Comparison of ENCODE assay signal across 16 cellular contexts in genomic region chr10:17663450-17663849, GRCh38. TPM values are rescaled to one million over a fixed set of nuclear protein-coding genes. Genes with fewer than 3 reads are reported as not detected.
DNase-seq lines count a peak whose midpoint lies in the region; ATAC-seq, FAIRE-seq and TF ChIP-seq lines count a peak whose summit lies in the region.
"Had no signal": no experiment of that assay in that cellular context is flagged by ENCODE, and none has a peak within 500 bp of the region (broad histone marks: within the 10 kb centered on the region; RNA-seq: fewer than 3 reads in every experiment).

No MANE protein-coding gene starts in this region.

- H3K27me3 Mint-ChIP-seq in natural killer cell (ENCODE audit: low read depth in 2 of 2), result no peaks in the 10 kb centered on the region
- H3K27me3 Mint-ChIP-seq in natural killer cell treated with Interleukin-12 subunit alpha and Interleukin-12 subunit beta and Interleukin-15 and Interleukin-18, amount 100 ng/mL, for 72 hours, result no peaks in the 10 kb centered on the region
- H3K27me3 Mint-ChIP-seq in activated T-helper 1 cell treated with anti-CD3 and anti-CD28 coated beads, Interleukin-12 subunit alpha, Interleukin-12 subunit beta, Interleukin-2, Interleukin-4 antibody, amounts not matched to agents 30 ng/mL and 10 ng/mL and 1 ng/mL, durations not matched to agents 14 hours and 24 hours and 36 hours (ENCODE audit: insufficient read depth), result no peaks in the 10 kb centered on the region

- FAIRE-seq in frontal cortex (lab: Jason Lieb, UNC), result peak; percentile 26

- H3K4me3 ChIP-seq in A673 (ENCODE audit: low read depth, low read length, poor library complexity, severe bottlenecking), result no peak overlapping the region

- H3K27ac ChIP-seq in A673 (ENCODE audit: low read depth, low read length, poor library complexity, severe bottlenecking), result no peak overlapping the region
- H3K27ac ChIP-seq: KMS-11 had no signal

- peak overlapping the region in 1 of 2 donors; percentile 27 for H3K27ac Mint-ChIP-seq in natural killer cell
- no peak overlapping the region for H3K27ac Mint-ChIP-seq in natural killer cell treated with Interleukin-12 subunit alpha and Interleukin-12 subunit beta and Interleukin-15 and Interleukin-18, amount 100 ng/mL, for 72 hours
- H3K27ac Mint-ChIP-seq in activated T-helper 1 cell treated with anti-CD3 and anti-CD28 coated beads, Interleukin-12 subunit alpha, Interleukin-12 subunit beta, Interleukin-2, Interleukin-4 antibody, amounts not matched to agents 30 ng/mL and 10 ng/mL and 1 ng/mL, durations not matched to agents 14 hours and 24 hours and 36 hours, result peak overlapping the region; percentile 29

- no TSS peak for BruUV-seq in A673 (replicated peaks; lab: Mats Ljungman, UMichigan)

- peaks cover 24 to 38% of the 10 kb centered on the region in 2 donors for H3K4me1 Mint-ChIP-seq in natural killer cell
- H3K4me1 Mint-ChIP-seq in natural killer cell treated with Interleukin-12 subunit alpha and Interleukin-12 subunit beta and Interleukin-15 and Interleukin-18, amount 100 ng/mL, for 72 hours (ENCODE audit: low read depth in 2 of 2), result peaks cover 26 to 43% of the 10 kb centered on the region in 2 donors
- peaks cover 38% of the 10 kb centered on the region for H3K4me1 Mint-ChIP-seq in activated T-helper 1 cell treated with anti-CD3 and anti-CD28 coated beads, Interleukin-12 subunit alpha, Interleukin-12 subunit beta, Interleukin-2, Interleukin-4 antibody, amounts not matched to agents 30 ng/mL and 10 ng/mL and 1 ng/mL, durations not matched to agents 14 hours and 24 hours and 36 hours (ENCODE audit: low read depth)

- CTCF ChIA-PET in A673 (lab: Charles Lee), result no interaction called here

- DNase-seq in natural killer cell (no peak), frontal cortex (ENCODE audit: low spot score in 2 of 2) (no peak), SHP77 (lab: John Stamatoyannopoulos, UW) (no peak), A673 (ENCODE audit: low spot score) (no peak)
- DNase-seq in natural killer cell treated with Interleukin-12 subunit alpha and Interleukin-12 subunit beta and Interleukin-15 and Interleukin-18, amount 100 ng/mL, for 72 hours (ENCODE audit: low spot score), result no peak
- no peak for DNase-seq in activated T-helper 1 cell treated with anti-CD3 and anti-CD28 coated beads, Interleukin-12 subunit alpha, Interleukin-12 subunit beta, Interleukin-2, Interleukin-4 antibody, amounts not matched to agents 30 ng/mL and 10 ng/mL and 1 ng/mL, durations not matched to agents 14 hours and 24 hours and 36 hours (ENCODE audit: low spot score)
- DNase-seq: BE2C, H7, NCI-H1105 treated with DMSO at 0.1 percent for 48 hours, NCI-H187, NCI-H2171, NCI-H446 treated with DMSO at 0.1 percent for 48 hours, NCI-H748 treated with DMSO at 0.1 percent for 48 hours had no signal

- POLR2A ChIA-PET in A673 (lab: Charles Lee; ENCODE audit: low non-redundant PET), result no interaction called here

- H3K9me3 Mint-ChIP-seq in natural killer cell, result no peaks in the 10 kb centered on the region
- H3K9me3 Mint-ChIP-seq in natural killer cell treated with Interleukin-12 subunit alpha and Interleukin-12 subunit beta and Interleukin-15 and Interleukin-18, amount 100 ng/mL, for 72 hours, result peaks cover under 1% of the 10 kb centered on the region
- H3K9me3 Mint-ChIP-seq in activated T-helper 1 cell treated with anti-CD3 and anti-CD28 coated beads, Interleukin-12 subunit alpha, Interleukin-12 subunit beta, Interleukin-2, Interleukin-4 antibody, amounts not matched to agents 30 ng/mL and 10 ng/mL and 1 ng/mL, durations not matched to agents 14 hours and 24 hours and 36 hours, result no peaks in the 10 kb centered on the region

- no peaks in the 10 kb centered on the region for H3K9me3 ChIP-seq in A673 (ENCODE audit: low read depth, low read length, poor library complexity, severe bottlenecking)
- H3K9me3 ChIP-seq: BE2C had no signal

- H3K4me3 Mint-ChIP-seq in natural killer cell, result peak overlapping the region; percentile 13
- H3K4me3 Mint-ChIP-seq in natural killer cell treated with Interleukin-12 subunit alpha and Interleukin-12 subunit beta and Interleukin-15 and Interleukin-18, amount 100 ng/mL, for 72 hours, result no peak overlapping the region
- H3K4me3 Mint-ChIP-seq in activated T-helper 1 cell treated with anti-CD3 and anti-CD28 coated beads, Interleukin-12 subunit alpha, Interleukin-12 subunit beta, Interleukin-2, Interleukin-4 antibody, amounts not matched to agents 30 ng/mL and 10 ng/mL and 1 ng/mL, durations not matched to agents 14 hours and 24 hours and 36 hours, result no peak overlapping the region

- TF ChIP-seq CTCF in natural killer cell (IDR thresholded peaks at IDR 0.05) (no peak), A673 (conservative IDR thresholded peaks at IDR 0.05; ENCODE audit: low read depth, low read length) (no peak)

- peaks cover 17% of the 10 kb centered on the region for H3K36me3 Mint-ChIP-seq in natural killer cell
- peaks cover 12% of the 10 kb centered on the region for H3K36me3 Mint-ChIP-seq in natural killer cell treated with Interleukin-12 subunit alpha and Interleukin-12 subunit beta and Interleukin-15 and Interleukin-18, amount 100 ng/mL, for 72 hours
- peaks cover 22% of the 10 kb centered on the region for H3K36me3 Mint-ChIP-seq in activated T-helper 1 cell treated with anti-CD3 and anti-CD28 coated beads, Interleukin-12 subunit alpha, Interleukin-12 subunit beta, Interleukin-2, Interleukin-4 antibody, amounts not matched to agents 30 ng/mL and 10 ng/mL and 1 ng/mL, durations not matched to agents 14 hours and 24 hours and 36 hours (ENCODE audit: low read depth)

- no peaks in the 10 kb centered on the region for H3K36me3 ChIP-seq in A673 (ENCODE audit: insufficient read depth, low read length, poor library complexity, severe bottlenecking)

- H3K4me1 ChIP-seq in A673 (ENCODE audit: insufficient read depth, low read length, poor library complexity, severe bottlenecking), result peaks cover 23% of the 10 kb centered on the region
- H3K4me1 ChIP-seq: BE2C had no signal

- intact Hi-C loops in natural killer cell (cut with micrococcal nuclease) (no loop called here), A673 (cut with micrococcal nuclease; ENCODE audit: unreplicated experiment) (no loop called here)
- intact Hi-C loops in activated T-helper 1 cell treated with anti-CD3 and anti-CD28 coated beads, Interleukin-12 subunit alpha, Interleukin-12 subunit beta, Interleukin-2, Interleukin-4 antibody, amounts not matched to agents 30 ng/mL and 10 ng/mL and 1 ng/mL, durations not matched to agents 14 hours and 24 hours and 36 hours (cut with micrococcal nuclease), result no loop called here

- H3K27me3 ChIP-seq in A673 (replicated peaks; ENCODE audit: insufficient read depth, low read depth, low read length, poor library complexity), result no peaks in the 10 kb centered on the region
- H3K27me3 ChIP-seq: BE2C had no signal

- ATAC-seq in natural killer cell (no peak), HG03469 (IDR thresholded peaks at IDR 0.05; ENCODE audit: unreplicated experiment) (no peak)
- ATAC-seq in natural killer cell treated with Interleukin-12 subunit alpha and Interleukin-12 subunit beta and Interleukin-15 and Interleukin-18, amount 100 ng/mL, for 72 hours, result no peak
- ATAC-seq: Right ventricle myocardium inferior had no signal

RNA-seq across cellular contexts. Expression of gene STAM, which starts 19.5 kb away (rescaled TPM):
- total RNA-seq in natural killer cell (10 to 100 TPM; 37.8 to 40.2 (median 38.6) TPM), frontal cortex (28.9 TPM), A673 (2021) (34.9 and 37.4 TPM in 2 replicates)
- 10 to 100 TPM; 20.2 to 24.4 TPM for total RNA-seq in natural killer cell treated with Interleukin-12 subunit alpha and Interleukin-12 subunit beta and Interleukin-15 and Interleukin-18, amount 100 ng/mL, for 72 hours
- total RNA-seq in activated T-helper 1 cell treated with anti-CD3 and anti-CD28 coated beads, Interleukin-12 subunit alpha, Interleukin-12 subunit beta, Interleukin-2, Interleukin-4 antibody, amounts not matched to agents 30 ng/mL and 10 ng/mL and 1 ng/mL, durations not matched to agents 14 hours and 24 hours and 36 hours, result 23.3 and 26.8 TPM in 2 replicates

RNA-seq across cellular contexts. Expression of gene HACD1, which starts 46.3 kb away (rescaled TPM):
- total RNA-seq in natural killer cell, result 1 to 10 TPM in 1 of 3 donors, under 1 TPM in 2; 0.82 to 1.5 (median 0.87) TPM
- 1 to 10 TPM; 1.2 to 2.3 TPM for total RNA-seq in natural killer cell treated with Interleukin-12 subunit alpha and Interleukin-12 subunit beta and Interleukin-15 and Interleukin-18, amount 100 ng/mL, for 72 hours
- total RNA-seq in activated T-helper 1 cell treated with anti-CD3 and anti-CD28 coated beads, Interleukin-12 subunit alpha, Interleukin-12 subunit beta, Interleukin-2, Interleukin-4 antibody, amounts not matched to agents 30 ng/mL and 10 ng/mL and 1 ng/mL, durations not matched to agents 14 hours and 24 hours and 36 hours, result 0.80 and 1.5 TPM in 2 replicates
- total RNA-seq in frontal cortex, result 18.3 TPM
- 13.6 and 14.1 TPM in 2 replicates for total RNA-seq in A673 (2021)
